21 cellular contexts compared by ENCODE assay signal in genomic region chr7:106915407-106915806, GRCh38. TPM values are rescaled to one million over a fixed set of nuclear protein-coding genes. Genes with fewer than 3 reads are reported as not detected.
"Had no signal": no experiment of that assay in that cellular context is flagged by ENCODE, and none has a peak within 500 bp of the region (broad histone marks: within the 10 kb centered on the region; RNA-seq: fewer than 3 reads in every experiment).

No MANE protein-coding gene starts in this region.

- H3K4me3 ChIP-seq: dorsolateral prefrontal cortex, mucosa of descending colon, sigmoid colon, skin epidermis, tibial artery, upper lobe of left lung, uterus had no signal

- H3K4me1 ChIP-seq: sigmoid colon, tibial artery, upper lobe of left lung, uterus had no signal

- DNase-seq: cortex of kidney; dorsolateral prefrontal cortex; effector CD8-positive, alpha-beta T cell; foreskin melanocyte; head of caudate nucleus; hippocampal formation; left colon; left ventricle myocardium superior; mammary epithelial cell; mucosa of descending colon; naive thymus-derived CD8-positive, alpha-beta T cell; posterior cingulate gyrus; sigmoid colon; tibial artery; upper lobe of left lung; uterus had no signal

- H3K27me3 ChIP-seq: dorsolateral prefrontal cortex, neutrophil, sigmoid colon, tibial artery, upper lobe of left lung, uterus had no signal

- H3K4me3 Mint-ChIP-seq: naive thymus-derived CD8-positive, alpha-beta T cell; stimulated activated naive CD8-positive, alpha-beta T cell treated with anti-CD3 and anti-CD28 coated beads, Interleukin-15, Interleukin-2, amounts not matched to agents 100 ng/mL and 50 ng/mL, for 24 hours had no signal

- H3K9me3 ChIP-seq: mucosa of descending colon, neutrophil, sigmoid colon, tibial artery, upper lobe of left lung, uterus had no signal

- H3K27ac ChIP-seq: dorsolateral prefrontal cortex, neutrophil, sigmoid colon, skin epidermis, tibial artery, upper lobe of left lung, uterus had no signal

- H3K27ac Mint-ChIP-seq: naive thymus-derived CD8-positive, alpha-beta T cell; stimulated activated naive CD8-positive, alpha-beta T cell treated with anti-CD3 and anti-CD28 coated beads, Interleukin-15, Interleukin-2, amounts not matched to agents 100 ng/mL and 50 ng/mL, for 24 hours had no signal

- H3K27me3 Mint-ChIP-seq: naive thymus-derived CD8-positive, alpha-beta T cell had no signal

- H3K36me3 ChIP-seq: sigmoid colon, tibial artery, upper lobe of left lung, uterus had no signal

- ATAC-seq: left colon; left ventricle myocardium superior; mucosa of descending colon; naive thymus-derived CD8-positive, alpha-beta T cell had no signal

RNA-seq across cellular contexts. Expression of gene PIK3CG, which starts 50.3 kb away (rescaled TPM):
- total RNA-seq: mammary epithelial cell, osteocyte had no signal
- polyA plus RNA-seq: mammary epithelial cell, neural cell had no signal
